ENCODE assay signal across 9 cellular contexts in the genomic region with DNA sequence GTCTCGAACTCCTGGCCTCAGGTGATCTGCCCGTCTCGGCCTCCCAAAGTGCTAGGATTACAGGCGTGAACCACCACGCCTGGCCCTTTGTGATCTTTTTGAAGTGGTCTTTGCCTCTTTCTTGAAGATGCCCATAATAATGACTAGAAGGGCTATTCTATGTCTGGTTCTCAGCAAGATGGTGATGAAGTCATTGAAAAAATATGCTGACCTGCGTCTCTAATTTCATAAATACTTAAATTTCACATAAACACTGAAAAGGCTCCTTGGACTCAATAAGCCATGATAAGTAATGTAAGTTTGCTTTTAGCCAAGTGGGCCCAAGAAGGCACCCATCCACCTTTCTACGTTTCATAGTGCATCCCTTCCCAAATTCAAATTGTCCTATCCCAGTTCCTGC. TPM values are rescaled to one million over a fixed set of nuclear protein-coding genes. Genes with fewer than 3 reads are reported as not detected.
DNase-seq lines count a peak whose midpoint lies in the region; ATAC-seq and TF ChIP-seq lines count a peak whose summit lies in the region.
"Had no signal": no experiment of that assay in that cellular context is flagged by ENCODE, and none has a peak within 500 bp of the region (broad histone marks: within the 10 kb centered on the region; RNA-seq: fewer than 3 reads in every experiment).

No MANE protein-coding gene starts in this region.

- H3K4me1 Mint-ChIP-seq in HFFc6 (ENCODE audit: low read depth): peaks cover 43% of the 10 kb centered on the region
- peaks cover 35% of the 10 kb centered on the region for H3K4me1 Mint-ChIP-seq in activated B cell treated with CpG ODN at 0.5 μM for 24 hours
- H3K4me1 Mint-ChIP-seq in stimulated activated naive B cell treated with anti-CD40 and anti-IgM and Interleukin-4, amounts not matched to agents 10 μg/mL and 1 μg/mL and 100 μg/mL, for 72 hours: peaks cover 26 to 51% of the 10 kb centered on the region in 2 donors

- H3K27ac Mint-ChIP-seq in HFFc6 (peak overlapping the region; percentile 97), activated B cell treated with CpG ODN at 0.5 μM for 24 hours (peak overlapping the region; percentile 98)
- H3K27ac Mint-ChIP-seq in stimulated activated naive B cell treated with anti-CD40 and anti-IgM and Interleukin-4, amounts not matched to agents 10 μg/mL and 1 μg/mL and 100 μg/mL, for 72 hours: peak overlapping the region; percentile 100

- H3K4me3 Mint-ChIP-seq in HFFc6 (peak overlapping the region; percentile 90), activated B cell treated with CpG ODN at 0.5 μM for 24 hours (peak overlapping the region; percentile 96)
- peak overlapping the region; percentile 98 to 99 for H3K4me3 Mint-ChIP-seq in stimulated activated naive B cell treated with anti-CD40 and anti-IgM and Interleukin-4, amounts not matched to agents 10 μg/mL and 1 μg/mL and 100 μg/mL, for 72 hours

- H3K9me3 ChIP-seq in gastroesophageal sphincter (no peaks in the 10 kb centered on the region), adrenal gland (replicated peaks in 1 of 3) (no peaks in the 10 kb centered on the region)
- H3K9me3 ChIP-seq: colonic mucosa had no signal

- TF ChIP-seq CTCF in HFFc6 (IDR thresholded peaks at IDR 0.05) (no peak), activated B cell treated with CpG ODN at 0.5 μM for 24 hours (IDR thresholded peaks at IDR 0.05) (no peak), gastroesophageal sphincter (IDR thresholded peaks at IDR 0.05) (no peak), adrenal gland (IDR thresholded peaks at IDR 0.05) (no peak)

- H3K9me3 Mint-ChIP-seq in HFFc6: no peaks in the 10 kb centered on the region
- no peaks in the 10 kb centered on the region for H3K9me3 Mint-ChIP-seq in activated B cell treated with CpG ODN at 0.5 μM for 24 hours
- no peaks in the 10 kb centered on the region for H3K9me3 Mint-ChIP-seq in stimulated activated naive B cell treated with anti-CD40 and anti-IgM and Interleukin-4, amounts not matched to agents 10 μg/mL and 1 μg/mL and 100 μg/mL, for 72 hours

- H3K4me3 ChIP-seq in gastroesophageal sphincter: peak overlapping the region in 1 of 2 donors; percentile 76
- no peak overlapping the region for H3K4me3 ChIP-seq in adrenal gland

- H3K27ac ChIP-seq in gastroesophageal sphincter: peak overlapping the region in 3 of 4 donors; percentile 96 to 99 (median 96)
- H3K27ac ChIP-seq in adrenal gland: peak overlapping the region in 1 of 5 donors; percentile 96

- CTCF ChIA-PET in activated B cell treated with CpG ODN at 0.5 μM for 24 hours (lab: Charles Lee): no interaction called here

- intact Hi-C loops in activated B cell treated with CpG ODN at 0.5 μM for 24 hours (cut with micrococcal nuclease) (loop anchor here (2.0 to 5.0 kb wide), 4 partner anchors 163 to 549 kb away; a partner anchor contains a TSS), adrenal gland (cut with DNase I) (no loop called here)

- TF ChIP-seq EP300 in gastroesophageal sphincter (IDR thresholded peaks at IDR 0.05): no peak

- POLR2A ChIA-PET in activated B cell treated with CpG ODN at 0.5 μM for 24 hours (lab: Charles Lee): interaction anchor here (0.6 to 2.2 kb wide), 2 partner anchors 8 to 92 kb away, joined by 5 to 9 read pairs; no protein-coding TSS in a partner anchor

- H3K27me3 Mint-ChIP-seq in HFFc6 (ENCODE audit: insufficient read depth): peaks cover 4% of the 10 kb centered on the region
- H3K27me3 Mint-ChIP-seq in activated B cell treated with CpG ODN at 0.5 μM for 24 hours: no peaks in the 10 kb centered on the region
- H3K27me3 Mint-ChIP-seq in stimulated activated naive B cell treated with anti-CD40 and anti-IgM and Interleukin-4, amounts not matched to agents 10 μg/mL and 1 μg/mL and 100 μg/mL, for 72 hours: peaks cover 0 to 8% of the 10 kb centered on the region in 2 donors

- peaks cover 11% of the 10 kb centered on the region for H3K36me3 Mint-ChIP-seq in HFFc6 (ENCODE audit: low read depth)
- peaks cover 6% of the 10 kb centered on the region for H3K36me3 Mint-ChIP-seq in activated B cell treated with CpG ODN at 0.5 μM for 24 hours (ENCODE audit: low read depth)
- H3K36me3 Mint-ChIP-seq in stimulated activated naive B cell treated with anti-CD40 and anti-IgM and Interleukin-4, amounts not matched to agents 10 μg/mL and 1 μg/mL and 100 μg/mL, for 72 hours: peaks cover 2 to 3% of the 10 kb centered on the region in 2 donors

- WGBS in gastroesophageal sphincter (ENCODE audit: low coverage in 1 of 2), 2 donors: 83 to 92% methylated on average over 4 to 7 of the region's 7 CpGs
- 90 to 94% (median 92%) methylated on average over 7 of the region's 7 CpGs for WGBS in adrenal gland, 4 donors

- DNase-seq in HFFc6 (peak; percentile 41), activated B cell treated with CpG ODN at 0.5 μM for 24 hours (no peak), adrenal gland (no peak), globus pallidus (ENCODE audit: low spot score) (no peak), midbrain (lab: John Stamatoyannopoulos, UW) (no peak)
- DNase-seq in stimulated activated naive B cell treated with anti-CD40 and anti-IgM and Interleukin-4, amounts not matched to agents 10 μg/mL and 1 μg/mL and 100 μg/mL, for 72 hours: no peak

- TF ChIP-seq POLR2A in gastroesophageal sphincter (IDR thresholded peaks at IDR 0.05): no peak
- no peak for TF ChIP-seq POLR2A in adrenal gland (IDR thresholded peaks at IDR 0.05)

- H3K36me3 ChIP-seq in gastroesophageal sphincter (no peaks in the 10 kb centered on the region), adrenal gland (replicated peaks in 1 of 2) (no peaks in the 10 kb centered on the region)
- H3K36me3 ChIP-seq: colonic mucosa had no signal

- no peaks in the 10 kb centered on the region for H3K27me3 ChIP-seq in gastroesophageal sphincter
- no peaks in the 10 kb centered on the region for H3K27me3 ChIP-seq in adrenal gland
- H3K27me3 ChIP-seq: colonic mucosa had no signal

- H3K4me1 ChIP-seq in gastroesophageal sphincter (peaks cover 0 to 36% (median 8%) of the 10 kb centered on the region in 3 donors), adrenal gland (replicated peaks in 1 of 2) (peaks cover 24 to 33% of the 10 kb centered on the region in 2 donors)

- ATAC-seq in activated B cell treated with CpG ODN at 0.5 μM for 24 hours (ENCODE audit: low read depth) (no peak), gastroesophageal sphincter (no peak), GM21619 (IDR thresholded peaks at IDR 0.05; ENCODE audit: unreplicated experiment) (no peak)
- no peak for ATAC-seq in stimulated activated naive B cell treated with anti-CD40 and anti-IgM and Interleukin-4, amounts not matched to agents 10 μg/mL and 1 μg/mL and 100 μg/mL, for 72 hours (replicated peaks)

RNA-seq across cellular contexts. Expression of a gene that starts 0.8 kb away (rescaled TPM):
- 10 to 100 TPM; 43.0 to 61.9 (median 54.6) TPM for total RNA-seq in HFFc6 (2021; fragmentation: NEBNext Ultra II Directional; extraction: Animal tissue kit (Norgen Biotek cat#: 25700))
- total RNA-seq in activated B cell treated with CpG ODN at 0.5 μM for 24 hours (16.1 and 16.2 TPM in 2 replicates), gastroesophageal sphincter (10 to 100 TPM; 17.5 to 22.5 (median 20.7) TPM), adrenal gland (10 to 100 TPM in 7 of 8 donors, 1 to 10 TPM in 1; 8.8 to 32.3 (median 17.1) TPM)
- polyA plus RNA-seq in adrenal gland: 10 to 100 TPM in 1 of 3 donors, 1 to 10 TPM in 2; 2.9 to 25.5 (median 4.7) TPM

RNA-seq across cellular contexts. Expression of a gene that starts 46.7 kb away (rescaled TPM):
- total RNA-seq in HFFc6 (2021; fragmentation: NEBNext Ultra II Directional; extraction: Animal tissue kit (Norgen Biotek cat#: 25700)): 10 to 100 TPM; 22.2 to 30.9 (median 27.5) TPM
- total RNA-seq in activated B cell treated with CpG ODN at 0.5 μM for 24 hours: 18.3 and 19.1 TPM in 2 replicates
- total RNA-seq in gastroesophageal sphincter: 10 to 100 TPM; 11.7 to 15.7 (median 13.2) TPM
- 10 to 100 TPM; 10.6 to 22.0 (median 15.0) TPM for total RNA-seq in adrenal gland
- 10 to 100 TPM in 1 of 3 donors, 1 to 10 TPM in 2; 6.6 to 44.6 (median 9.5) TPM for polyA plus RNA-seq in adrenal gland
